Comparison of ENCODE assay signal across 1 cellular context in genomic region chr3:193589616-193590015, GRCh38.
TF ChIP-seq lines count a peak whose summit lies in the region.

No MANE protein-coding gene starts in this region.

TF ChIP-seq in K562, 482 proteins besides CTCF, POLR2A, EP300 and RAD21:
- TF ChIP-seq ATF2 (CRISPR knock-in tag; IDR thresholded peaks at IDR 0.05) (no peak), HDAC8 (tag; IDR thresholded peaks at IDR 0.05) (no peak), MCM5 (IDR thresholded peaks at IDR 0.05; ENCODE audit: low read depth) (no peak), ETV1 (tag; conservative IDR thresholded peaks at IDR 0.05; ENCODE audit: low read depth) (no peak), MBD2 (IDR thresholded peaks at IDR 0.05; ENCODE audit: borderline replicate concordance, low read depth) (no peak), BDP1 (IDR thresholded peaks at IDR 0.05; ENCODE audit: insufficient read depth, insufficient read length) (no peak), PML (IDR thresholded peaks at IDR 0.05; ENCODE audit: low read length) (no peak), ZNF512 (tag; IDR thresholded peaks at IDR 0.05) (0 out of 2 replicates have a peak, but pooled peaks have one; percentile 13), HNRNPH1 (optimal IDR thresholded peaks at IDR 0.05; ENCODE audit: low read depth, low read length) (no peak), ZNF507 (tag; conservative IDR thresholded peaks at IDR 0.05) (0 out of 2 replicates have a peak, but pooled peaks have one; percentile 17), PRPF4 (IDR thresholded peaks at IDR 0.05; ENCODE audit: insufficient read depth, low read depth, low read length, poor library complexity, severe bottlenecking) (no peak)
TF ChIP-seq in K562: peak in this region for 2.
